26 cellular contexts compared by ENCODE assay signal in genomic region chr9:17656889-17657288, GRCh38.
"Had no signal": no experiment of that assay in that cellular context is flagged by ENCODE, and none has a peak within 500 bp of the region (broad histone marks: within the 10 kb centered on the region; RNA-seq: fewer than 3 reads in every experiment).

No MANE protein-coding gene starts in this region.

- H3K4me1 Mint-ChIP-seq: activated CD4-positive, alpha-beta T cell treated with anti-CD3 and anti-CD28 coated beads, Interleukin-2, amount 10 ng/mL, durations not matched to agents 24 days and 14 days; activated naive CD4-positive, alpha-beta T cell treated with anti-CD3 and anti-CD28 coated beads, Interleukin-2, amount 50 U/mL, for 24 hours; activated naive CD8-positive, alpha-beta T cell treated with anti-CD3 and anti-CD28 coated beads, Interleukin-2, amount 10 ng/mL, durations not matched to agents 7 days and 5 days; activated T-helper 17 cell treated with anti-CD3 and anti-CD28 coated beads, Interleukin-2, amount 50 U/mL, for 72 hours; central memory CD8-positive, alpha-beta T cell had no signal

- H3K9me3 Mint-ChIP-seq: activated CD4-positive, alpha-beta T cell treated with anti-CD3 and anti-CD28 coated beads, Interleukin-2, amount 10 ng/mL, durations not matched to agents 24 days and 14 days; activated naive CD8-positive, alpha-beta T cell treated with anti-CD3 and anti-CD28 coated beads, Interleukin-2, amount 10 ng/mL, durations not matched to agents 7 days and 5 days; dendritic cell treated with granulocyte-macrophage colony-stimulating factor and Interleukin-4, amounts not matched to agents 40 ng/mL and 50 ng/mL, for 4 days; T-helper 1 cell treated with Interleukin-12 subunit alpha and Interleukin-12 subunit beta and Interleukin-4 antibody, amounts not matched to agents 30 μg/mL and 1 μg/mL, for 36 hours; T-helper 2 cell treated with Interferon-gamma antibody and Interleukin-4, amounts not matched to agents 5 μg/mL and 100 μg/mL, for 36 hours had no signal

- H3K4me3 Mint-ChIP-seq: activated CD4-positive, alpha-beta T cell treated with anti-CD3 and anti-CD28 coated beads, Interleukin-2, amount 10 ng/mL, durations not matched to agents 24 days and 14 days; activated CD8-positive, alpha-beta T cell treated with anti-CD3 and anti-CD28 coated beads for 36 hours; activated naive CD4-positive, alpha-beta T cell treated with anti-CD3 and anti-CD28 coated beads, Interleukin-2, amount 50 U/mL, for 24 hours; activated naive CD8-positive, alpha-beta T cell treated with anti-CD3 and anti-CD28 coated beads, Interleukin-2, amount 10 ng/mL, durations not matched to agents 7 days and 5 days; activated T-cell treated with anti-CD3 and anti-CD28 coated beads, Interleukin-2, amount 50 U/mL, for 72 hours; activated T-helper 17 cell treated with anti-CD3 and anti-CD28 coated beads, Interleukin-2, amount 50 U/mL, for 72 hours; central memory CD8-positive, alpha-beta T cell; dendritic cell treated with granulocyte-macrophage colony-stimulating factor and Interleukin-4, amounts not matched to agents 40 ng/mL and 50 ng/mL, for 4 days; T-helper 1 cell treated with Interleukin-12 subunit alpha and Interleukin-12 subunit beta and Interleukin-4 antibody, amounts not matched to agents 30 μg/mL and 1 μg/mL, for 36 hours; T-helper 2 cell treated with Interferon-gamma antibody and Interleukin-4, amounts not matched to agents 5 μg/mL and 100 μg/mL, for 36 hours had no signal

- H3K36me3 Mint-ChIP-seq: activated naive CD4-positive, alpha-beta T cell treated with anti-CD3 and anti-CD28 coated beads, Interleukin-2, amount 50 U/mL, for 24 hours; activated naive CD8-positive, alpha-beta T cell treated with anti-CD3 and anti-CD28 coated beads, Interleukin-2, amount 10 ng/mL, durations not matched to agents 7 days and 5 days had no signal

- DNase-seq: activated CD4-positive, alpha-beta T cell treated with anti-CD3 and anti-CD28 coated beads, Interleukin-2, amount 10 ng/mL, durations not matched to agents 24 days and 14 days; activated CD4-positive, alpha-beta T cell treated with anti-CD3 and anti-CD28 coated beads, Interleukin-2, amount 50 U/mL, for 4 hours; activated CD8-positive, alpha-beta T cell treated with anti-CD3 and anti-CD28 coated beads for 36 hours; activated gamma-delta T cell; activated naive CD4-positive, alpha-beta T cell treated with Interleukin-2 at 50 U/mL for 16 hours; activated naive CD8-positive, alpha-beta T cell treated with anti-CD3 and anti-CD28 coated beads, Interleukin-2, amount 10 ng/mL, durations not matched to agents 7 days and 5 days; activated T-cell treated with anti-CD3 and anti-CD28 coated beads, Interleukin-2, amount 50 U/mL, for 1 hour; activated T-cell treated with anti-CD3 and anti-CD28 coated beads, Interleukin-2, amount 50 U/mL, for 72 hours; amygdala; colonic mucosa; NCI-H1092 treated with DMSO at 0.1 percent for 48 hours; NCI-H2029; NCI-H446; NCI-H510A treated with DMSO at 0.1 percent for 48 hours; NCI-H526 treated with DMSO at 0.1 percent for 48 hours; NCI-H82; NK-92 treated with Interleukin-12 subunit alpha and Interleukin-12 subunit beta, amount 100 ng/mL, for 24 hours; OCI-M1; SHP77; SJCRH30 had no signal

- H3K27me3 Mint-ChIP-seq: activated CD4-positive, alpha-beta T cell treated with anti-CD3 and anti-CD28 coated beads, Interleukin-2, amount 10 ng/mL, durations not matched to agents 24 days and 14 days; activated CD8-positive, alpha-beta T cell treated with anti-CD3 and anti-CD28 coated beads for 36 hours; activated naive CD4-positive, alpha-beta T cell treated with anti-CD3 and anti-CD28 coated beads, Interleukin-2, amount 50 U/mL, for 24 hours; activated naive CD8-positive, alpha-beta T cell treated with anti-CD3 and anti-CD28 coated beads, Interleukin-2, amount 10 ng/mL, durations not matched to agents 7 days and 5 days; activated T-helper 17 cell treated with anti-CD3 and anti-CD28 coated beads, Interleukin-2, amount 50 U/mL, for 72 hours; central memory CD8-positive, alpha-beta T cell; dendritic cell treated with granulocyte-macrophage colony-stimulating factor and Interleukin-4, amounts not matched to agents 40 ng/mL and 50 ng/mL, for 4 days had no signal

- H3K27ac Mint-ChIP-seq: activated CD4-positive, alpha-beta T cell treated with anti-CD3 and anti-CD28 coated beads, Interleukin-2, amount 10 ng/mL, durations not matched to agents 24 days and 14 days; activated CD8-positive, alpha-beta T cell treated with anti-CD3 and anti-CD28 coated beads for 36 hours; activated naive CD4-positive, alpha-beta T cell treated with anti-CD3 and anti-CD28 coated beads, Interleukin-2, amount 50 U/mL, for 24 hours; activated naive CD8-positive, alpha-beta T cell treated with anti-CD3 and anti-CD28 coated beads, Interleukin-2, amount 10 ng/mL, durations not matched to agents 7 days and 5 days; activated T-cell treated with anti-CD3 and anti-CD28 coated beads, Interleukin-2, amount 50 U/mL, for 72 hours; activated T-helper 17 cell treated with anti-CD3 and anti-CD28 coated beads, Interleukin-2, amount 50 U/mL, for 72 hours; dendritic cell treated with granulocyte-macrophage colony-stimulating factor and Interleukin-4, amounts not matched to agents 40 ng/mL and 50 ng/mL, for 4 days; T-helper 1 cell treated with Interleukin-12 subunit alpha and Interleukin-12 subunit beta and Interleukin-4 antibody, amounts not matched to agents 30 μg/mL and 1 μg/mL, for 36 hours; T-helper 2 cell treated with Interferon-gamma antibody and Interleukin-4, amounts not matched to agents 5 μg/mL and 100 μg/mL, for 36 hours had no signal
